In the genomic region with DNA sequence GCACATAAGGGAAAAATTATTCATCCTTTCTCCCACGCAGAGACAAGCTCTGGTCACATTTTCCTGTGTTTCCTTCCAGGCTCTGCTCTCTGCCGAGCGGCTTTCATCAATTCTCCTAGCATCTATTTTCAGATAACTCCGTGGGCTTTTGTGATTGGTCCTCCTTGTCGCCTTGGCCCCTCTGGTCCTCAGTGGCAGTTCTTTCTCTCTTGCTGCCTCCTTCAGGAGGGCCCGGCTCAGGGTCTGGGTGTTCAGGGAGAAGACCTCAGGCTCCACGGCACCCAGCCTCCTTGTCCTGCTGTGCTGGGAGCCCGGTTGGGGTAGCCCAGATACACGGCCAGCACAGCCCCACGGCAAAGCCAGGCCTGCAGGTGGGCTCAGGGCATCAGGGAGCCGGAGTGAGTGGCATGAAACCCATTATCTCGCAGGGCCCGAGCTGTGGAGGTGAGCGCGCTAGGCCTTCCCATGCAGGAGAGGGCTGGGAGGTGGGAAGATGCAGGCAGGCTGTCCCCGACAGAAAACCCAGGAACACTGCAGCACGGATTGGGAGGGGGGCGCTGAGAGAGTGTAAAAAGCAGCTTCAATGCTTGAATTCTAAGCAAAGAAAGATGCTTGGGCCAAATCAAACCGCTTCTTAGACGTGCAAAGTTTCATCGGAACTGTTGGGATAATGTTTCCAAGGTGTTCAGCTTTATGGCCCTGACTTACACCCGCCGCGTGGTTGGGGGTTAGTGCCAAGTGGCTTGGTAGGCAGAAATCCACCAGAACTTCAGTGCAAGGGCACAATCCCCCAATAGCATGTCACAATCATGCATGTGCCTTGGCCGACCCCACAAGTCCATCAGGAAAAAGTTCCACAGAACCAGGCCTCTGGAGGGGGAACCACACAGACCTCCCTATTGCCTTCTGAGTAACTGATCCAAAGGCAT, we compare ENCODE assay signal across 8 cellular contexts.
DNase-seq lines count a peak whose midpoint lies in the region; ATAC-seq, FAIRE-seq and TF ChIP-seq lines count a peak whose summit lies in the region.

No MANE protein-coding gene starts in this region.

- H3K36me3 ChIP-seq in K562 (ENCODE audit: control insufficient read depth, insufficient read depth, low read length) (no peaks in the 10 kb centered on the region), mesenchymal stem cell (ENCODE audit: control insufficient read depth in 1 of 2, insufficient read depth in 2 of 2, low read depth in 1 of 2, low read length in 2 of 2) (peaks cover 3 to 13% of the 10 kb centered on the region in 2 experiments), urinary bladder (ENCODE audit: insufficient read depth) (no peaks in the 10 kb centered on the region)

- H3K14ac ChIP-seq in mesenchymal stem cell (ENCODE audit: low read length in 2 of 2): no peak overlapping the region

- no peaks in the 10 kb centered on the region for H3K9me3 ChIP-seq in K562 (replicated peaks; ENCODE audit: control insufficient read depth, insufficient read depth, low read depth, low read length)
- no peaks in the 10 kb centered on the region for H3K9me3 ChIP-seq in mesenchymal stem cell (ENCODE audit: control insufficient read depth, low read length)

- H3K9me1 ChIP-seq in K562 (ENCODE audit: control insufficient read depth, insufficient read depth, low read length): no peaks in the 10 kb centered on the region

- no peak overlapping the region for H3K18ac ChIP-seq in mesenchymal stem cell (ENCODE audit: low read depth in 1 of 2, low read length in 2 of 2)

- no peak for FAIRE-seq in K562 (lab: Jason Lieb, UNC)

- no peaks in the 10 kb centered on the region for H4K20me1 ChIP-seq in K562 (replicated peaks; ENCODE audit: control insufficient read depth, insufficient read depth, low read length)

- H3K27me3 Mint-ChIP-seq in activated naive CD4-positive, alpha-beta T cell treated with anti-CD3 and anti-CD28 coated beads for 36 hours (ENCODE audit: low read depth): no peaks in the 10 kb centered on the region

- no TSS peak for BruUV-seq in K562 (replicated peaks; lab: Mats Ljungman, UMichigan)

- H2AFZ ChIP-seq in K562 (ENCODE audit: low read depth, low read length) (peak overlapping the region; percentile 40; the same call in 1 of the 2 replicates), mesenchymal stem cell (ENCODE audit: low read depth, low read length) (no peak overlapping the region)

- H3K27ac ChIP-seq in K562 (ENCODE audit: extremely low read depth, low read depth, low read length) (no peak overlapping the region), mesenchymal stem cell (ENCODE audit: low read length, poor library complexity, severe bottlenecking) (no peak overlapping the region), urinary bladder (ENCODE audit: low read depth) (peak overlapping the region; percentile 13)

- no peak overlapping the region for H4K8ac ChIP-seq in mesenchymal stem cell (ENCODE audit: low read length)

- H3K23ac ChIP-seq in mesenchymal stem cell (ENCODE audit: low read length in 2 of 2): no peak overlapping the region

- no peaks in the 10 kb centered on the region for H3K9me3 Mint-ChIP-seq in activated naive CD4-positive, alpha-beta T cell treated with anti-CD3 and anti-CD28 coated beads for 36 hours

- peaks cover 4 to 20% of the 10 kb centered on the region in 2 experiments; a peak in 3 of 5 replicates for H3K4me1 ChIP-seq in K562 (replicated peaks in 1 of 2; ENCODE audit: control insufficient read depth in 2 of 2, insufficient read depth in 2 of 2, low read length in 2 of 2)
- H3K4me1 ChIP-seq in mesenchymal stem cell (ENCODE audit: control insufficient read depth, insufficient read depth, low read depth, low read length): peaks cover 16% of the 10 kb centered on the region
- H3K4me1 ChIP-seq in urinary bladder (ENCODE audit: insufficient read depth): no peaks in the 10 kb centered on the region

- peaks cover 0 to 5% of the 10 kb centered on the region in 2 experiments; a peak in 2 of 5 replicates for H3K27me3 ChIP-seq in K562 (ENCODE audit: control insufficient read depth in 2 of 2, insufficient read depth in 2 of 2, low read length in 2 of 2)
- no peaks in the 10 kb centered on the region for H3K27me3 ChIP-seq in mesenchymal stem cell (ENCODE audit: control insufficient read depth in 1 of 2, insufficient read depth in 1 of 2, low read length in 2 of 2)

- no peak overlapping the region for H2AK5ac ChIP-seq in mesenchymal stem cell (ENCODE audit: low read length, severe bottlenecking)

- no peak overlapping the region for H3K4me2 ChIP-seq in K562 (ENCODE audit: insufficient read depth, low read length)
- no peak overlapping the region for H3K4me2 ChIP-seq in mesenchymal stem cell (ENCODE audit: low read length, poor library complexity, severe bottlenecking)

- TF ChIP-seq RAD21 in K562 (CRISPR knock-in tag; conservative IDR thresholded peaks at IDR 0.05 in 1 of 2, IDR thresholded peaks at IDR 0.05 in 1 of 2): no peak

- intact Hi-C loops in activated naive CD4-positive, alpha-beta T cell treated with anti-CD3 and anti-CD28 coated beads for 36 hours (cut with micrococcal nuclease): loop anchor here (1.0 kb wide), 2 partner anchors 10 to 23 kb away; no protein-coding TSS in a partner anchor
- intact Hi-C loops in K562 (cut with micrococcal nuclease): no loop called here

- no peak overlapping the region for H3K4ac ChIP-seq in mesenchymal stem cell (ENCODE audit: low read depth in 1 of 2, low read length in 2 of 2)

- peak overlapping the region; percentile 18 for H3K4me3 Mint-ChIP-seq in activated naive CD4-positive, alpha-beta T cell treated with anti-CD3 and anti-CD28 coated beads for 36 hours

- H3K36me3 Mint-ChIP-seq in activated naive CD4-positive, alpha-beta T cell treated with anti-CD3 and anti-CD28 coated beads for 36 hours (ENCODE audit: low read depth): peaks cover 4% of the 10 kb centered on the region

- H2BK5ac ChIP-seq in mesenchymal stem cell (ENCODE audit: low read depth, low read length, poor library complexity, severe bottlenecking): no peak overlapping the region

- POLR2A ChIA-PET in K562 (lab: Yijun Ruan, JAX): interaction anchor here (0.9 to 1.0 kb wide), 2 partner anchors 8 to 11 kb away, joined by 3 to 4 read pairs; no protein-coding TSS in a partner anchor

- CTCF ChIA-PET in activated naive CD4-positive, alpha-beta T cell treated with anti-CD3 and anti-CD28 coated beads for 36 hours (lab: Charles Lee): interaction anchor here (1.1 to 1.3 kb wide), 2 partner anchors 11 to 46 kb away, joined by 3 to 4 read pairs; no protein-coding TSS in a partner anchor
- CTCF ChIA-PET in K562 (lab: Yijun Ruan, JAX; ENCODE audit: low intra/inter-chr PET ratio): no interaction called here

- no peak for TF ChIP-seq CTCF in K562 (IDR thresholded peaks at IDR 0.05 in 2 of 3, conservative IDR thresholded peaks at IDR 0.05 in 1 of 3; ENCODE audit: insufficient read depth in 2 of 3, low read depth in 1 of 3, low read length in 3 of 3)

- TF ChIP-seq POLR2A in K562 (conservative IDR thresholded peaks at IDR 0.05): no peak

- in situ Hi-C loops in K562 (cut with MboI): no loop called here

- H3K9ac ChIP-seq in K562 (ENCODE audit: insufficient read depth in 1 of 2, low read depth in 2 of 2, low read length in 2 of 2) (0 out of 4 replicates have a peak overlapping the region, but pooled peaks of 1 of the 2 experiments have one; percentile 35), mesenchymal stem cell (ENCODE audit: low read length) (peak overlapping the region; percentile 95)

- no peak for ATAC-seq in K562
- no peak for ATAC-seq in GM18858 (IDR thresholded peaks at IDR 0.05; ENCODE audit: unreplicated experiment)

- H3K4me3 ChIP-seq in K562 (no peak overlapping the region), mesenchymal stem cell (ENCODE audit: insufficient read depth in 1 of 2, low read depth in 1 of 2, low read length in 2 of 2) (peak overlapping the region in 1 of 2 experiments; percentile 87), urinary bladder (ENCODE audit: low read depth, low read length) (no peak overlapping the region)

- H4K91ac ChIP-seq in mesenchymal stem cell (ENCODE audit: low read length): no peak overlapping the region

- peaks cover 43% of the 10 kb centered on the region for H3K4me1 Mint-ChIP-seq in activated naive CD4-positive, alpha-beta T cell treated with anti-CD3 and anti-CD28 coated beads for 36 hours (ENCODE audit: low read depth)

- no peak overlapping the region for H2BK15ac ChIP-seq in mesenchymal stem cell (ENCODE audit: low read depth, poor library complexity, severe bottlenecking)

- TF ChIP-seq EP300 in K562 (IDR thresholded peaks at IDR 0.05; ENCODE audit: low read length): no peak

- peak overlapping the region; percentile 41 for H3K27ac Mint-ChIP-seq in activated naive CD4-positive, alpha-beta T cell treated with anti-CD3 and anti-CD28 coated beads for 36 hours

- H3K79me1 ChIP-seq in mesenchymal stem cell (replicated peaks; ENCODE audit: low read length, poor library complexity, severe bottlenecking): peaks cover 28% of the 10 kb centered on the region

- DNase-seq in activated naive CD4-positive, alpha-beta T cell treated with anti-CD3 and anti-CD28 coated beads for 36 hours: no peak
- DNase-seq in activated naive CD4-positive, alpha-beta T cell (lab: John Stamatoyannopoulos, UW): no peak
- DNase-seq in K562 (ENCODE audit: extremely low read depth in 1 of 4, low spot score in 3 of 4): no peak
- DNase-seq in mesenchymal stem cell: no peak
- DNase-seq in AG08395 (ENCODE audit: low spot score): no peak
- DNase-seq in NCI-H1436 treated with DMSO at 0.1 percent for 48 hours (lab: John Stamatoyannopoulos, UW): no peak

- H2BK120ac ChIP-seq in mesenchymal stem cell (ENCODE audit: low read depth, low read length): no peak overlapping the region

- WGBS in K562 (ENCODE audit: insufficient coverage, low coverage, missing lambda C conversion rate): 40% methylated on average over 18 of the region's 25 CpGs
- WGBS in mesenchymal stem cell: 86% methylated on average over 25 of the region's 25 CpGs
- 73% methylated on average over 25 of the region's 25 CpGs for WGBS in urinary bladder

- no peak overlapping the region for H2BK12ac ChIP-seq in mesenchymal stem cell (ENCODE audit: low read length in 2 of 2)

- H3K79me2 ChIP-seq in K562 (ENCODE audit: control insufficient read depth, insufficient read depth, low read length): no peaks in the 10 kb centered on the region

TF ChIP-seq in K562, 482 proteins besides CTCF, POLR2A, EP300 and RAD21:
- no peak for TF ChIP-seq CREM (IDR thresholded peaks at IDR 0.05; ENCODE audit: low read depth)
